ENCODE assay signal across 1 cellular context in genomic region chr9:123318192-123318591, GRCh38.
TF ChIP-seq lines count a peak whose summit lies in the region.

No MANE protein-coding gene starts in this region.

TF ChIP-seq in K562, 482 proteins besides CTCF, POLR2A, EP300 and RAD21:
- TF ChIP-seq NR2F6 (CRISPR knock-in tag; IDR thresholded peaks at IDR 0.05), result no peak
- TF ChIP-seq PREB (CRISPR knock-in tag; IDR thresholded peaks at IDR 0.05), result no peak
- no peak for TF ChIP-seq CC2D1A (IDR thresholded peaks at IDR 0.05)
- no peak for TF ChIP-seq TFAP4 (CRISPR knock-in tag; IDR thresholded peaks at IDR 0.05; ENCODE audit: borderline replicate concordance)
- TF ChIP-seq U2AF2 (optimal IDR thresholded peaks at IDR 0.05; ENCODE audit: low read depth, low read length), result no peak
- TF ChIP-seq KDM1A (IDR thresholded peaks at IDR 0.05), result no peak
- no peak for TF ChIP-seq ZNF507 (tag; conservative IDR thresholded peaks at IDR 0.05)
- no peak for TF ChIP-seq FIP1L1 (IDR thresholded peaks at IDR 0.05; ENCODE audit: low read depth, low read length, poor library complexity, severe bottlenecking)
- no peak for TF ChIP-seq GATA2 (CRISPR knock-in tag; IDR thresholded peaks at IDR 0.05)
- no peak for TF ChIP-seq TCF7 (IDR thresholded peaks at IDR 0.05; ENCODE audit: borderline replicate concordance)
